In the genomic region with DNA sequence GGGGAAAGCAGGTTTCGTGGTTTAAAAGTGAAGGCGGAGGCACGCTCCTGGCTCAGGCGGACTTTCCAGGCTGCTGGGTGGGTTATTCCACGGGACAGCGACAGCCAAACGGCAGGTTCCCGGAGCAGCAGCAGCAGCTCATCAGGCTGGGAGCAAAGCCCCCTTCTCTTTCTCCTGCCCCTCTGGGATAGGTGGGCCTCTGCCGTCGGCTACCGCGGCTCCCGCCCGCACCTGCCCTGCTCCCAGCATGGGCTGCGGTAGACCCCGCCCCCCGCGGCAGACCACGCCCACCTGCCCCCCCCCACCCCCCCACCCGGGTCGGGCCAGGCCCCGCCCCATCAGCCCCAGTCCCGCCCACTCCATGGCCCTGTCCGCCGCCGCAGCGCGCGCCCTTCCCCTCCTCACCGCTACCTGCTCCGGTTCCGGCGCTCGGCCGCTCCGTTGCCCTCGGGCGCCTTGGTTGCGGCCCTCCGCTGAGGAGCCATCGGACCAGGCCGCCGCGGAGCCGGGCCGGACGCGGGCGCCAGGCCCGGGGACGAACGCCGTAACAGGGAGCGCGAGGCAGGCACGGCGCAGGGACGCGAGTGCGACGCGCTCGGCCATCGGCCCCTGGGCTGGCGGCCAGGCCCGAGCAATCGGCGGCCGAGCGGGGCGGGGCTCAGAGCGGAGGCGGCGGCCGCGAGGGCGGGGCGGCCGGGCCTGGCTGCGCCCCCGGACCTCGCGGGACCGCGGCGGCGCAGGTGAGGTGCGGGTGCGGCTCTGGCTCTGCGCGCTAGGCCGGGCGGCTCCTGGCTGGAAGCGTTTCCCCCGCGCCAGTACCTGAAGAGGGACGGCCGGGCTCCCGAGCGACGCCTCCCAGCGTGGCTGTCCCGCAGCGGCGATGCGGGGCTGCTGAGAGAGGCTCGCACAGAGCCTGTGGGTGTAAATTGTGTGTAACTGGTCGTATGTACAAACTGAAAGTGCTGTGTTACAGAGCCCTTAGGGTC, we compare ENCODE assay signal across 8 cellular contexts. TPM values are rescaled to one million over a fixed set of nuclear protein-coding genes. Genes with fewer than 3 reads are reported as not detected.
A peak's percentile ranks its signal among the peaks of the same experiment; 100 is the strongest.
DNase-seq lines count a peak whose midpoint lies in the region; ATAC-seq and TF ChIP-seq lines count a peak whose summit lies in the region.

Gene HEXD (plus strand): TSS at position 347 of the 986 bp plus-strand sequence. CDS start 1,453 bp downstream, outside the sequence.
A gene with protein sequence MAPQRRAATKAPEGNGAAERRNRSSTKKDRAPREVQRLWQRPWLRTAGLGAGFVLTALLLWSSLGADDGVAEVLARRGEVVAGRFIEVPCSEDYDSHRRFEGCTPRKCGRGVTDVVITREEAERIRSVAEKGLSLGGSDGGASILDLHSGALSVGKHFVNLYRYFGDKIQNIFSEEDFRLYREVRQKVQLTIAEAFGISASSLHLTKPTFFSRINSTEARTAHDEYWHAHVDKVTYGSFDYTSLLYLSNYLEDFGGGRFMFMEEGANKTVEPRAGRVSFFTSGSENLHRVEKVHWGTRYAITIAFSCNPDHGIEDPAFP (minus strand): TSS at position 586 of the 986 bp plus-strand sequence. CDS start 101 bp downstream, at position 485.

- DNase-seq in C1 segment of cervical spinal cord (lab: John Stamatoyannopoulos, UW) (peak; percentile 12 to 97 (median 90)), NCI-H526 (lab: John Stamatoyannopoulos, UW) (peak; percentile 23 to 95), dermis blood vessel endothelial cell (peak; percentile 89)
- peak; percentile 70 to 81 for DNase-seq in activated CD4-positive, alpha-beta T cell treated with anti-CD3 and anti-CD28 coated beads, Interleukin-2, amount 50 U/mL, for 24 hours (ENCODE audit: low read depth in 1 of 2, low spot score in 1 of 2)
- DNase-seq in stimulated activated CD4-positive, alpha-beta T cell treated with anti-CD3 and anti-CD28 coated beads, Interleukin-4, amount 100 ng/mL, for 1 hour: peak; percentile 84

- H3K9ac ChIP-seq in liver (ENCODE audit: low read depth in 1 of 2, low read length in 2 of 2): peak within 1 kb of the TSS; percentile 32 to 83

- TF ChIP-seq RAD21 in liver (IDR thresholded peaks at IDR 0.05): peak in 1 of 2 donors; percentile 20

- WGBS in liver: 2% methylated on average over 108 of the region's 108 CpGs

- H3K4me1 ChIP-seq in liver (ENCODE audit: control insufficient read depth in 4 of 4, insufficient read depth in 4 of 4, low read length in 3 of 4): peaks cover 0 to 21% (median 16%) of the 10 kb centered on the region in 4 donors

- H3K27ac ChIP-seq in liver (ENCODE audit: low read depth in 1 of 2, low read length in 2 of 2): peak within 1 kb of the TSS; percentile 90 to 94

- H3K27me3 ChIP-seq in liver (ENCODE audit: control insufficient read depth in 4 of 4, insufficient read depth in 4 of 4, low read length in 3 of 4): no peaks in the 10 kb centered on the region

- H3K4me3 ChIP-seq in liver (ENCODE audit: low read depth in 1 of 3, low read length in 3 of 3): peak within 1 kb of the TSS; percentile 85 to 99 (median 87)

- H3K9me3 ChIP-seq in liver (ENCODE audit: control insufficient read depth in 4 of 4, low read length in 3 of 4): no peaks in the 10 kb centered on the region

- ATAC-seq in GM19324 (IDR thresholded peaks at IDR 0.05; ENCODE audit: low FRiP score, unreplicated experiment) (peak; percentile 91), HG03457 (IDR thresholded peaks at IDR 0.05; ENCODE audit: unreplicated experiment) (peak; percentile 64)

- TF ChIP-seq CTCF in liver (IDR thresholded peaks at IDR 0.05; ENCODE audit: low read depth, low read length, missing input control): no peak

- H3K36me3 ChIP-seq in liver (ENCODE audit: control insufficient read depth in 4 of 4, insufficient read depth in 3 of 4, low read depth in 1 of 4, low read length in 3 of 4): peaks cover 0 to 2% (median 0%) of the 10 kb centered on the region in 4 donors

TF ChIP-seq in liver, 16 proteins besides CTCF, POLR2A, EP300 and RAD21:
- peak; percentile 18 for TF ChIP-seq YY1 (IDR thresholded peaks at IDR 0.05)
- TF ChIP-seq, protein P1, sequence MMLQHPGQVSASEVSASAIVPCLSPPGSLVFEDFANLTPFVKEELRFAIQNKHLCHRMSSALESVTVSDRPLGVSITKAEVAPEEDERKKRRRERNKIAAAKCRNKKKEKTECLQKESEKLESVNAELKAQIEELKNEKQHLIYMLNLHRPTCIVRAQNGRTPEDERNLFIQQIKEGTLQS (IDR thresholded peaks at IDR 0.05): no peak

RNA-seq across cellular contexts. Expression of gene HEXD, which starts in this region (rescaled TPM):
- 13.1 and 22.0 TPM in 2 replicates for total RNA-seq in dermis blood vessel endothelial cell
- 10 to 100 TPM in 1 of 2 donors, 1 to 10 TPM in 1; 9.7 to 19.9 TPM for total RNA-seq in liver
- 10 to 100 TPM in 1 of 2 donors, 1 to 10 TPM in 1; 5.6 to 14.7 TPM for polyA plus RNA-seq in liver

RNA-seq across cellular contexts. Expression of the second gene that starts in this region (rescaled TPM):
- total RNA-seq in dermis blood vessel endothelial cell (35.1 and 44.0 TPM in 2 replicates), liver (10 to 100 TPM; 16.1 to 23.2 TPM)
- 10 to 100 TPM; 15.0 to 20.9 TPM for polyA plus RNA-seq in liver

Comparison
In these comparisons a context has a peak if more than half of its experiments do, and no peak if none do; other contexts are left out.
1. Peak in every context shown above with its lines: DNase-seq, ATAC-seq, H3K4me3 ChIP-seq and H3K27ac ChIP-seq.